Comparison of ENCODE assay signal across 20 cellular contexts in the genomic region with DNA sequence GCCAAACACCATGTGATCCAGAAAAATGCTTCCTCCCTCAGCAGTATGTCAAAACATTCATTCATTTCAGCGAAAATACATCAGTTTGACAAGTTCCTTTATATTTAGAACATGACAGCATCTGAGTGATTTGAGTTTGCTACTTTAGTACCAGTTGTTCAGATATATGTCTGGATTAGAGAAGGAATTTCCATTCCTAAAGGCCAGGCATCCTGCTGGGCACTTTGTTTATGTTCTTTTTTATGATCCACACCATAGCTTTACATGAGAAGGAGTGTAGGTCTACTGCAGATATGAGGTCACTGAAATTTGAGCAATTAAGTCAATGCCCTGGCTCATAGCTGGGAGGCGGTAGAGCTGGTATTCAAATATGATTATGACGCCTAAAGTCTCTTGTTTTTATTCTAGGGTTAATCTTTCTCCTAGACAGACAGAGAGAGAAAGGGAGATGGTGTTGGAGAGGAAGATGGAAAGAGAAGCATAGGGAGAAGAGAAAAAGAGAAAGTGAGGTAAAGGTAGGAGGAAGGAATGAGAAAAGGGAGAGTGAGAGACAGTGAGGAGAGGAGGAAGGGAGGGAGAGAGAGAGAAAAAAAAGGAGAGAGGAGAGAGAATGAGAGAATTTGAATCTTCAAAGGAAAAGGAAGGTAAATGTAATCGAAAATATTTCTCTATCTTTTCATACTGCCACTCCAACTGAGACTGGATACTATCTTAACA.
"Had no signal": no experiment of that assay in that cellular context is flagged by ENCODE, and none has a peak within 500 bp of the region (broad histone marks: within the 10 kb centered on the region; RNA-seq: fewer than 3 reads in every experiment).

No MANE protein-coding gene starts in this region.

- H3K36me3 ChIP-seq: SJSA1 had no signal

- H3K4me1 ChIP-seq: SJSA1 had no signal

- H3K9me3 ChIP-seq: SJSA1 had no signal

- H3K27me3 ChIP-seq: SJSA1 had no signal

- H3K4me3 ChIP-seq: SJSA1, SK-N-MC had no signal

- DNase-seq: KBM-7, MV-4-11, NCI-H1048, NCI-H1105, NCI-H1417, NCI-H1436 treated with DMSO at 0.1 percent for 48 hours, NCI-H1694, NCI-H187 treated with DMSO at 0.1 percent for 48 hours, NCI-H2081, NCI-H2107, NCI-H2227 treated with DMSO at 0.1 percent for 48 hours, NCI-H510A, NCI-H524 treated with DMSO at 0.1 percent for 48 hours, NCI-H69, NCI-H774, Right ventricle myocardium superior, RPMI8226, SIG-M5 had no signal

- H3K27ac ChIP-seq: SJSA1, SK-N-MC had no signal
